Comparison of ENCODE assay signal across 19 cellular contexts in the genomic region with DNA sequence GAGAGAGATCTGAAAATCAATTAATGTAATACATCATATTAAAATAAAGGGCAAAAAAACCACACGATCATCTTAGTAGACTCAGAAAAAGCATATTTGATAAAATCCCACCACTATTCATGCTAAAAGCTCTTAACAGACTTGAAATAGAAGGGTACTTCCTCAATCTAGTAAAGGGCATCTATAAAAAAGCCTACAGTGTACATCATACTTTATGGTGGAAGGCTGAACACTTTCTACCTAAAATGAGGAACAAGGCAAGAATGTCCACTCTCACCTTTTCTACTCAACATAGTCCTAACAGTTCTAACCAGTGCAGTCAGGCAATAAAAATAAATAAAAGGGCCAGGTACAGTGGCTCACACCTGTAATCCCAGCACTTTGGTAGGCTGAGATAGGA.
"Had no signal": no experiment of that assay in that cellular context is flagged by ENCODE, and none has a peak within 500 bp of the region (broad histone marks: within the 10 kb centered on the region; RNA-seq: fewer than 3 reads in every experiment).

No MANE protein-coding gene starts in this region.

- H3K4me1 ChIP-seq: psoas muscle, right lobe of liver, testis, transverse colon had no signal

- FAIRE-seq: endometrium, frontal cortex had no signal

- H3K9me3 Mint-ChIP-seq: stimulated activated effector memory CD8-positive, alpha-beta T cell treated with anti-CD3 and anti-CD28 coated beads, Interleukin-12 subunit alpha, Interleukin-12 subunit beta, amount 100 ng/mL, for 72 hours; stimulated activated naive CD8-positive, alpha-beta T cell treated with anti-CD3 and anti-CD28 coated beads, Interleukin-15, amount 100 ng/mL, for 72 hours had no signal

- H3K27me3 Mint-ChIP-seq: stimulated activated naive CD8-positive, alpha-beta T cell treated with anti-CD3 and anti-CD28 coated beads, Interleukin-15, amount 100 ng/mL, for 72 hours had no signal

- ATAC-seq: esophagus mucosa; heart left ventricle; psoas muscle; right lobe of liver; stimulated activated effector memory CD8-positive, alpha-beta T cell treated with anti-CD3 and anti-CD28 coated beads, Interleukin-12 subunit alpha, Interleukin-12 subunit beta, amount 100 ng/mL, for 72 hours; stimulated activated naive CD8-positive, alpha-beta T cell treated with anti-CD3 and anti-CD28 coated beads, Interleukin-15, amount 100 ng/mL, for 72 hours had no signal

- H3K4me1 Mint-ChIP-seq: nephron; stimulated activated effector memory CD8-positive, alpha-beta T cell treated with anti-CD3 and anti-CD28 coated beads, Interleukin-12 subunit alpha, Interleukin-12 subunit beta, amount 100 ng/mL, for 72 hours; stimulated activated naive CD8-positive, alpha-beta T cell treated with anti-CD3 and anti-CD28 coated beads, Interleukin-15, amount 100 ng/mL, for 72 hours had no signal

- H3K27ac Mint-ChIP-seq: nephron; stimulated activated effector memory CD8-positive, alpha-beta T cell treated with anti-CD3 and anti-CD28 coated beads, Interleukin-12 subunit alpha, Interleukin-12 subunit beta, amount 100 ng/mL, for 72 hours had no signal

- H3K27ac ChIP-seq: heart left ventricle, parathyroid adenoma, psoas muscle, right lobe of liver, testis, transverse colon had no signal

- DNase-seq: effector memory CD4-positive, alpha-beta T cell; heart left ventricle; hippocampal formation; mammary epithelial cell; occipital lobe; psoas muscle; retina; right lobe of liver; stimulated activated CD4-positive, alpha-beta T cell treated with anti-CD3 and anti-CD28 coated beads, Interleukin-4, amount 100 ng/mL, for 1 hour; stimulated activated CD8-positive, alpha-beta memory T cell treated with anti-CD3 and anti-CD28 coated beads, Interleukin-4, amount 100 ng/mL, for 48 hours; stimulated activated naive CD8-positive, alpha-beta T cell treated with anti-CD3 and anti-CD28 coated beads, Interleukin-15, amount 100 ng/mL, for 72 hours; testis; transverse colon had no signal

- H3K4me3 ChIP-seq: heart left ventricle, psoas muscle, right lobe of liver, testis, transverse colon had no signal

- H3K4me3 Mint-ChIP-seq: nephron; stimulated activated effector memory CD8-positive, alpha-beta T cell treated with anti-CD3 and anti-CD28 coated beads, Interleukin-12 subunit alpha, Interleukin-12 subunit beta, amount 100 ng/mL, for 72 hours; stimulated activated naive CD8-positive, alpha-beta T cell treated with anti-CD3 and anti-CD28 coated beads, Interleukin-15, amount 100 ng/mL, for 72 hours had no signal

- H3K27me3 ChIP-seq: heart left ventricle, right lobe of liver, testis, transverse colon had no signal

- H3K9me3 ChIP-seq: heart left ventricle, psoas muscle, right lobe of liver, testis, transverse colon had no signal
